In the genomic region with DNA sequence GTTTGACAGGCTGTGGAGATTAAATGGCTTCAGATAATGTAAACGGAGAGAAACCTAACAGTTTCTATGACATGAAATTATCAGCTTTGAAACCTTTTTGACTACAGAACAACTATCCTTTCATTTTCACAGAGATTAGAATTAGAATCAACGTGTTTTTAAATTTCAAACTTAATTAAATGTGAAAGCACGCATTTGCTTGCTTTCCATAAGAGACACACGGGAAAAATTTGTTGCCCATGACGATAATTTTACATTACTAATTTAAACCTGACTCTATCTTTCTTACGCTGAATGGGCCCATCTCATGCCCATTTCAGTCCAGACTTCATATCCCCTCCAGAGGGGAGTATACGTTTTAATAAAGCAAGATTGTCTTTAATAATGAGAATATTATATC, we compare ENCODE assay signal across 29 cellular contexts.
"Had no signal": no experiment of that assay in that cellular context is flagged by ENCODE, and none has a peak within 500 bp of the region (broad histone marks: within the 10 kb centered on the region; RNA-seq: fewer than 3 reads in every experiment).

No MANE protein-coding gene starts in this region.

- H3K4me1 Mint-ChIP-seq: neural crest cell; stimulated activated effector memory CD8-positive, alpha-beta T cell treated with anti-CD3 and anti-CD28 coated beads, Interleukin-12 subunit alpha, Interleukin-12 subunit beta, amount 100 ng/mL, for 72 hours had no signal

- H3K9ac ChIP-seq: parathyroid adenoma had no signal

- H2AFZ ChIP-seq: parathyroid adenoma had no signal

- H3K9me3 Mint-ChIP-seq: naive thymus-derived CD8-positive, alpha-beta T cell; natural killer cell treated with Interleukin-12 subunit alpha and Interleukin-12 subunit beta and Interleukin-15 and Interleukin-18, amount 100 ng/mL, for 72 hours; nephron progenitor cell; stimulated activated effector memory CD8-positive, alpha-beta T cell treated with anti-CD3 and anti-CD28 coated beads, Interleukin-12 subunit alpha, Interleukin-12 subunit beta, amount 100 ng/mL, for 72 hours; stimulated activated naive B cell treated with anti-CD40 and anti-IgM and Interleukin-4, amounts not matched to agents 10 μg/mL and 1 μg/mL and 100 μg/mL, for 72 hours; stimulated activated naive CD8-positive, alpha-beta T cell treated with anti-CD3 and anti-CD28 coated beads, Interleukin-15, Interleukin-2, amounts not matched to agents 100 ng/mL and 50 ng/mL, for 24 hours; type B pancreatic cell had no signal

- H3K4me1 ChIP-seq: parathyroid adenoma, psoas muscle, sigmoid colon, stomach, thyroid gland, tibial nerve, upper lobe of right lung, uterus had no signal

- H3K27me3 ChIP-seq: ovary, right lobe of liver, sigmoid colon, stomach, thyroid gland, tibial nerve, upper lobe of right lung, uterus had no signal

- H3K36me3 ChIP-seq: ovary, uterus had no signal

- H3K27me3 Mint-ChIP-seq: naive thymus-derived CD8-positive, alpha-beta T cell; natural killer cell treated with Interleukin-12 subunit alpha and Interleukin-12 subunit beta and Interleukin-15 and Interleukin-18, amount 100 ng/mL, for 72 hours; progenitor cell of endocrine pancreas; stimulated activated naive B cell treated with anti-CD40 and anti-IgM and Interleukin-4, amounts not matched to agents 10 μg/mL and 1 μg/mL and 100 μg/mL, for 72 hours; stimulated activated naive CD8-positive, alpha-beta T cell treated with anti-CD3 and anti-CD28 coated beads, Interleukin-15, Interleukin-2, amounts not matched to agents 100 ng/mL and 50 ng/mL, for 24 hours; type B pancreatic cell had no signal

- H3K27ac Mint-ChIP-seq: naive thymus-derived CD8-positive, alpha-beta T cell; natural killer cell treated with Interleukin-12 subunit alpha and Interleukin-12 subunit beta and Interleukin-15 and Interleukin-18, amount 100 ng/mL, for 72 hours; stimulated activated effector memory CD8-positive, alpha-beta T cell treated with anti-CD3 and anti-CD28 coated beads, Interleukin-12 subunit alpha, Interleukin-12 subunit beta, amount 100 ng/mL, for 72 hours; stimulated activated naive B cell treated with anti-CD40 and anti-IgM and Interleukin-4, amounts not matched to agents 10 μg/mL and 1 μg/mL and 100 μg/mL, for 72 hours; stimulated activated naive CD8-positive, alpha-beta T cell treated with anti-CD3 and anti-CD28 coated beads, Interleukin-15, Interleukin-2, amounts not matched to agents 100 ng/mL and 50 ng/mL, for 24 hours; type B pancreatic cell had no signal

- ATAC-seq: naive thymus-derived CD8-positive, alpha-beta T cell; natural killer cell treated with Interleukin-12 subunit alpha and Interleukin-12 subunit beta and Interleukin-15 and Interleukin-18, amount 100 ng/mL, for 72 hours; psoas muscle; right cardiac atrium; right lobe of liver; stimulated activated effector memory CD8-positive, alpha-beta T cell treated with anti-CD3 and anti-CD28 coated beads, Interleukin-12 subunit alpha, Interleukin-12 subunit beta, amount 100 ng/mL, for 72 hours; stimulated activated naive B cell treated with anti-CD40 and anti-IgM and Interleukin-4, amounts not matched to agents 10 μg/mL and 1 μg/mL and 100 μg/mL, for 72 hours; upper lobe of right lung had no signal

- H3K4me3 Mint-ChIP-seq: naive thymus-derived CD8-positive, alpha-beta T cell; natural killer cell treated with Interleukin-12 subunit alpha and Interleukin-12 subunit beta and Interleukin-15 and Interleukin-18, amount 100 ng/mL, for 72 hours; nephron progenitor cell; neural crest cell; stimulated activated effector memory CD8-positive, alpha-beta T cell treated with anti-CD3 and anti-CD28 coated beads, Interleukin-12 subunit alpha, Interleukin-12 subunit beta, amount 100 ng/mL, for 72 hours; stimulated activated naive B cell treated with anti-CD40 and anti-IgM and Interleukin-4, amounts not matched to agents 10 μg/mL and 1 μg/mL and 100 μg/mL, for 72 hours; stimulated activated naive CD8-positive, alpha-beta T cell treated with anti-CD3 and anti-CD28 coated beads, Interleukin-15, Interleukin-2, amounts not matched to agents 100 ng/mL and 50 ng/mL, for 24 hours; type B pancreatic cell had no signal

- DNase-seq: naive thymus-derived CD8-positive, alpha-beta T cell; nephron progenitor cell; occipital lobe; ovary; posterior cingulate gyrus; psoas muscle; right cardiac atrium; right lobe of liver; sigmoid colon; small intestine; stimulated activated CD4-positive, alpha-beta T cell treated with anti-CD3 and anti-CD28 coated beads, Interleukin-15, amount 100 ng/mL, for 24 hours; stimulated activated CD4-positive, alpha-beta T cell treated with anti-CD3 and anti-CD28 coated beads, Interleukin-2, amount 100 ng/mL, for 24 hours; stimulated activated CD4-positive, alpha-beta T cell treated with anti-CD3 and anti-CD28 coated beads, Interleukin-2, amount 100 ng/mL, for 48 hours; stimulated activated CD4-positive, alpha-beta T cell treated with anti-CD3 and anti-CD28 coated beads, Interleukin-4, amount 100 ng/mL, for 24 hours; stimulated activated naive B cell treated with anti-CD40 and anti-IgM and Interleukin-4, amounts not matched to agents 10 μg/mL and 1 μg/mL and 100 μg/mL, for 72 hours; stimulated activated naive CD4-positive, alpha-beta T cell treated with Interleukin-2 at 50 U/mL for 16 hours; stomach; thyroid gland; upper lobe of right lung; uterus had no signal

- H3K27ac ChIP-seq: ovary, parathyroid adenoma, psoas muscle, right lobe of liver, sigmoid colon, stomach, thoracic aorta, thyroid gland, tibial nerve, upper lobe of right lung, uterus had no signal

- H3K79me2 ChIP-seq: parathyroid adenoma had no signal

- H3K4me3 ChIP-seq: ovary, psoas muscle, right lobe of liver, sigmoid colon, stomach, thoracic aorta, thyroid gland, tibial nerve, upper lobe of right lung, uterus had no signal

- H3K9me3 ChIP-seq: ovary, psoas muscle, right lobe of liver, sigmoid colon, stomach, thoracic aorta, thyroid gland, tibial nerve, upper lobe of right lung, uterus had no signal
